27 cellular contexts compared by ENCODE assay signal in genomic region chr1:168762473-168762872, GRCh38. TPM values are rescaled to one million over a fixed set of nuclear protein-coding genes. Genes with fewer than 3 reads are reported as not detected.
DNase-seq lines count a peak whose midpoint lies in the region; ATAC-seq, FAIRE-seq and TF ChIP-seq lines count a peak whose summit lies in the region.
"Had no signal": no experiment of that assay in that cellular context is flagged by ENCODE, and none has a peak within 500 bp of the region (broad histone marks: within the 10 kb centered on the region; RNA-seq: fewer than 3 reads in every experiment).

No MANE protein-coding gene starts in this region.

- DNase-seq in GM12878 (ENCODE audit: low read depth, low spot score) (no peak), epithelial cell of prostate (ENCODE audit: low read depth, low spot score) (no peak), kidney (no peak), left kidney (ENCODE audit: low read depth, low spot score) (peak; percentile 7), NCI-H345 (lab: John Stamatoyannopoulos, UW) (no peak), T-helper 9 cell (no peak)
- DNase-seq: 8988T; ACHN; AML-193; BE2C; CD4-positive, alpha-beta T cell; CD8-positive, alpha-beta memory T cell; DMS 273 treated with DMSO at 0.1 percent for 48 hours; DMS79; EL; GDM1; GM23248; H7; HCEC 1CT had no signal

- 19% methylated on average over 4 of the region's 4 CpGs for WGBS in GM12878 (ENCODE audit: insufficient coverage, insufficient replicate concordance, low lambda C conversion rate, missing lambda C conversion rate)

- no peak overlapping the region for H3K4me2 ChIP-seq in GM12878 (ENCODE audit: control insufficient read depth, insufficient read depth)
- H3K4me2 ChIP-seq: A549 had no signal

- H3K79me2 ChIP-seq in GM12878 (ENCODE audit: control insufficient read depth, insufficient read depth, low read length): no peaks in the 10 kb centered on the region

- no peaks in the 10 kb centered on the region for H3K27me3 ChIP-seq in GM12878 (replicated peaks in 1 of 2; ENCODE audit: control insufficient read depth in 2 of 2, insufficient read depth in 2 of 2, low read length in 1 of 2)
- H3K27me3 ChIP-seq: BE2C; BLaER1 treated with 17β-estradiol and CSF1 and Interleukin-3, amounts not matched to agents 10 nM and 100 nM had no signal

- no peak for TF ChIP-seq EP300 in GM12878 (IDR thresholded peaks at IDR 0.05; ENCODE audit: borderline replicate concordance in 1 of 2, control insufficient read depth in 1 of 2, low read depth in 2 of 2, low read length in 2 of 2)

- H2AFZ ChIP-seq in GM12878 (ENCODE audit: control insufficient read depth, low read depth, low read length): no peak overlapping the region
- H2AFZ ChIP-seq: GM23248 had no signal

- POLR2A ChIA-PET in GM12878 (lab: Charles Lee): no interaction called here

- no TSS peak for BruUV-seq in GM12878 (replicated peaks; lab: Mats Ljungman, UMichigan)

- H3K9ac ChIP-seq in GM12878 (ENCODE audit: control insufficient read depth, insufficient read depth, low read length): no peak overlapping the region
- H3K9ac ChIP-seq in kidney (ENCODE audit: low read length in 2 of 2): no peak overlapping the region
- H3K9ac ChIP-seq: BLaER1 treated with 17β-estradiol and CSF1 and Interleukin-3, amounts not matched to agents 10 nM and 100 nM; GM23248 had no signal

- H3K9me3 ChIP-seq in GM12878 (replicated peaks; ENCODE audit: control insufficient read depth, insufficient read depth, low read length) (no peaks in the 10 kb centered on the region; the same call in 2 of the 3 replicates), kidney (ENCODE audit: control insufficient read depth in 1 of 2, low read length in 2 of 2) (no peaks in the 10 kb centered on the region)
- H3K9me3 ChIP-seq: A549; BE2C; BLaER1 treated with 17β-estradiol and CSF1 and Interleukin-3, amounts not matched to agents 10 nM and 100 nM had no signal

- no peak overlapping the region for H3K27ac ChIP-seq in GM12878 (ENCODE audit: control insufficient read depth, insufficient read depth)
- peak overlapping the region; percentile 45 for H3K27ac ChIP-seq in epithelial cell of prostate
- peak overlapping the region; percentile 5 to 26 for H3K27ac ChIP-seq in kidney (ENCODE audit: low read depth in 2 of 2, low read length in 2 of 2)
- H3K27ac ChIP-seq: A549; BLaER1 treated with 17β-estradiol and CSF1 and Interleukin-3, amounts not matched to agents 10 nM and 100 nM; GM23248 had no signal

- TF ChIP-seq CTCF in GM12878 (IDR thresholded peaks at IDR 0.05 in 2 of 3, conservative IDR thresholded peaks at IDR 0.05 in 1 of 3; ENCODE audit: control insufficient read depth in 2 of 3, extremely low read depth in 1 of 3, insufficient read depth in 1 of 3, low read depth in 3 of 3, low read length in 3 of 3) (no peak), kidney (IDR thresholded peaks at IDR 0.05; ENCODE audit: borderline replicate concordance, extremely low read depth, insufficient read depth) (no peak)

- SMC1A ChIA-PET in GM12878 (lab: Charles Lee; ENCODE audit: uncharacterized antibody, unreplicated experiment): interaction anchor here (0.7 to 2.6 kb wide), 5 partner anchors 12 to 346 kb away, joined by 3 to 9 read pairs (median 3); no protein-coding TSS in a partner anchor

- H3K4me3 ChIP-seq in GM12878: no peak overlapping the region
- no peak overlapping the region for H3K4me3 ChIP-seq in kidney (ENCODE audit: low read length in 2 of 2)
- H3K4me3 ChIP-seq: A549; BLaER1 treated with 17β-estradiol and CSF1 and Interleukin-3, amounts not matched to agents 10 nM and 100 nM; GM23248 had no signal

- H3K4me1 ChIP-seq in GM12878 (ENCODE audit: control insufficient read depth, insufficient read depth, low read length) (no peaks in the 10 kb centered on the region), kidney (ENCODE audit: control insufficient read depth in 1 of 2, insufficient read depth in 1 of 2, low read depth in 1 of 2, low read length in 2 of 2) (no peaks in the 10 kb centered on the region)
- H3K4me1 ChIP-seq: A549 had no signal

- H3K36me3 ChIP-seq in GM12878 (ENCODE audit: control insufficient read depth in 2 of 2, insufficient read depth in 2 of 2, low read length in 1 of 2) (no peaks in the 10 kb centered on the region), kidney (ENCODE audit: control insufficient read depth in 1 of 2, insufficient read depth in 2 of 2, low read length in 2 of 2) (no peaks in the 10 kb centered on the region)
- H3K36me3 ChIP-seq: BE2C; BLaER1 treated with 17β-estradiol and CSF1 and Interleukin-3, amounts not matched to agents 10 nM and 100 nM had no signal

- intact Hi-C loops in GM12878 (cut with micrococcal nuclease; ENCODE audit: unreplicated experiment): no loop called here
- intact Hi-C loops in kidney (cut with DNase I): no loop called here

- no peak for TF ChIP-seq RAD21 in GM12878 (IDR thresholded peaks at IDR 0.05; ENCODE audit: insufficient read depth, low read depth, low read length)

- FAIRE-seq in GM12878 (lab: Jason Lieb, UNC): no peak
- FAIRE-seq in kidney (lab: Jason Lieb, UNC): no peak
- FAIRE-seq: A549, GM12891, GM18507, H1 had no signal

- ATAC-seq in GM12878: no peak
- ATAC-seq in GM21360 (IDR thresholded peaks at IDR 0.05; ENCODE audit: unreplicated experiment): no peak
- ATAC-seq in HG02610 (IDR thresholded peaks at IDR 0.05; ENCODE audit: unreplicated experiment): no peak
- ATAC-seq: A549 had no signal

- TF ChIP-seq POLR2A in GM12878 (IDR thresholded peaks at IDR 0.05; ENCODE audit: low read depth, low read length): no peak

- CTCF ChIA-PET in GM12878 (lab: Yijun Ruan, JAX): interaction anchor here (1.1 to 2.1 kb wide), 3 partner anchors 9 to 126 kb away, joined by 3 to 5 read pairs (median 4); no protein-coding TSS in a partner anchor

- H4K20me1 ChIP-seq in GM12878 (ENCODE audit: control insufficient read depth, insufficient read depth): no peaks in the 10 kb centered on the region
- H4K20me1 ChIP-seq: BLaER1 treated with 17β-estradiol and CSF1 and Interleukin-3, amounts not matched to agents 10 nM and 100 nM had no signal

- in situ Hi-C loops in GM12878 (cut with MboI): no loop called here

- RAD21 ChIA-PET in GM12878 (lab: Charles Lee; ENCODE audit: unreplicated experiment): interaction anchor here (1.3 kb wide), 1 partner anchor 14 kb away, joined by 3 read pairs; no protein-coding TSS in a partner anchor

TF ChIP-seq in GM12878, 131 proteins besides CTCF, POLR2A, EP300 and RAD21:
- no peak for TF ChIP-seq ZZZ3 (IDR thresholded peaks at IDR 0.05; ENCODE audit: control insufficient read depth, insufficient read length, low read depth)
- TF ChIP-seq EED (IDR thresholded peaks at IDR 0.05; ENCODE audit: low read depth): no peak
- TF ChIP-seq SP1 (IDR thresholded peaks at IDR 0.05; ENCODE audit: low read depth, low read length): no peak
- TF ChIP-seq PAX5 (IDR thresholded peaks at IDR 0.05; ENCODE audit: borderline replicate concordance, low read depth, low read length): 0 out of 2 replicates have a peak, but pooled peaks have one; percentile 11
- TF ChIP-seq RELB (IDR thresholded peaks at IDR 0.05; ENCODE audit: low read depth): no peak

RNA-seq across cellular contexts. Expression of gene DPT, which starts 33.5 kb away (rescaled TPM):
- not detected in 2 replicates for total RNA-seq in GM12878 (2013; cell fraction: nucleolus; rRNA removed)
- not detected in 2 replicates for total RNA-seq in GM12878 (2014; rRNA removed)
- total RNA-seq in GM12878 (2014; rRNA removed; fragmentation: Illumina TruSeq; extraction: Trizol): not detected in 2 replicates
- 0.10 TPM in 1 of 2 replicates, not detected in the other for total RNA-seq in GM12878 (2021)
- not detected for polyA plus RNA-seq in GM12878 (2011; ENCODE audit: low read depth)
- polyA plus RNA-seq in GM12878 (2011; rRNA removed): not detected in 2 replicates
- 0.03 TPM in 1 of 2 replicates, not detected in the other for polyA plus RNA-seq in GM12878 (2011; cell fraction: cytosol; rRNA removed)
- polyA plus RNA-seq in GM12878 (2011; cell fraction: nucleus; rRNA removed): not detected in 2 replicates
- polyA plus RNA-seq in GM12878 (2012): not detected in 2 replicates
- not detected in 2 replicates for polyA plus RNA-seq in GM12878 (2014; fragmentation: Illumina TruSeq; extraction: Trizol)
- polyA plus RNA-seq in GM12878 (2014; fragmentation: Nextera tagmentation; extraction: Ambion mirVana): under 1 TPM in 1 of 2 experiments, not detected in 1; 0.05 TPM
- polyA plus RNA-seq in GM12878 (2014; rRNA removed): not detected in 2 replicates
- polyA plus RNA-seq in GM12878 (2016; fragmentation: Nextera tagmentation; extraction: Ambion mirVana): not detected
- polyA minus RNA-seq in GM12878 (2011; rRNA and poly(A)+ RNA removed): not detected in 2 replicates
- not detected in 2 replicates for polyA minus RNA-seq in GM12878 (2011; cell fraction: cytosol; rRNA and poly(A)+ RNA removed)
- polyA minus RNA-seq in GM12878 (2011; cell fraction: nucleus; rRNA and poly(A)+ RNA removed): not detected in 2 replicates
- total RNA-seq in kidney: 2.6 TPM
- 4.8 TPM for polyA plus RNA-seq in kidney (ENCODE audit: insufficient read depth, low read depth, low replicate concordance)
- total RNA-seq: CD4-positive, alpha-beta T cell; CD8-positive, alpha-beta memory T cell; H1; H7 had no signal
- polyA plus RNA-seq: A549; CD14-positive monocyte; CD8-positive, alpha-beta memory T cell; H1 had no signal
